In genomic region chr12:105723534-105723933, GRCh38 we compare ENCODE assay signal across 21 cellular contexts.
DNase-seq lines count a peak whose midpoint lies in the region; ATAC-seq, FAIRE-seq and TF ChIP-seq lines count a peak whose summit lies in the region.
"Had no signal": no experiment of that assay in that cellular context is flagged by ENCODE, and none has a peak within 500 bp of the region (broad histone marks: within the 10 kb centered on the region; RNA-seq: fewer than 3 reads in every experiment).

No MANE protein-coding gene starts in this region.

- no peak overlapping the region for H4K5ac ChIP-seq in IMR-90 (ENCODE audit: low read depth, low read length)
- no peak overlapping the region for H4K5ac ChIP-seq in mesendoderm (ENCODE audit: low read length)

- H3K4me2 ChIP-seq in A549 (no peak overlapping the region), IMR-90 (ENCODE audit: low read depth, low read length) (no peak overlapping the region), OCI-LY3 (ENCODE audit: low read length) (no peak overlapping the region), mesendoderm (ENCODE audit: low read length) (no peak overlapping the region)
- H3K4me2 ChIP-seq: BLaER1 treated with 17β-estradiol and CSF1 and Interleukin-3, amounts not matched to agents 10 nM and 100 nM had no signal

- H2AK5ac ChIP-seq in IMR-90 (ENCODE audit: low read depth, low read length), result no peak overlapping the region
- H2AK5ac ChIP-seq in mesendoderm (ENCODE audit: low read length), result no peak overlapping the region

- H4K20me1 ChIP-seq in IMR-90 (ENCODE audit: insufficient read depth, low read length) (no peaks in the 10 kb centered on the region), OCI-LY3 (ENCODE audit: insufficient read depth, low read length) (no peaks in the 10 kb centered on the region)
- H4K20me1 ChIP-seq: BLaER1 treated with 17β-estradiol and CSF1 and Interleukin-3, amounts not matched to agents 10 nM and 100 nM had no signal

- H3K36me3 ChIP-seq in IMR-90 (ENCODE audit: control insufficient read depth, insufficient read depth, low read length), result no peaks in the 10 kb centered on the region
- H3K36me3 ChIP-seq in OCI-LY3 (replicated peaks; ENCODE audit: low read depth, low read length), result peaks cover 5% of the 10 kb centered on the region
- no peaks in the 10 kb centered on the region for H3K36me3 ChIP-seq in mesendoderm (ENCODE audit: control insufficient read depth, insufficient read depth, low read length)
- H3K36me3 ChIP-seq in breast epithelium, result no peaks in the 10 kb centered on the region
- H3K36me3 ChIP-seq: BLaER1 treated with 17β-estradiol and CSF1 and Interleukin-3, amounts not matched to agents 10 nM and 100 nM had no signal

- dilution Hi-C loops in IMR-90 (cut with HindIII; ENCODE audit: low sequenced_read_pairs, unreplicated experiment), result no loop called here

- BruUV-seq in IMR-90 (replicated peaks; lab: Mats Ljungman, UMichigan), result no TSS peak

- no peaks in the 10 kb centered on the region for H3K9me1 ChIP-seq in IMR-90 (ENCODE audit: insufficient read depth, low read length)

- H3K56ac ChIP-seq in IMR-90 (ENCODE audit: extremely low read depth, insufficient read depth, low read length) (no peak overlapping the region), mesendoderm (ENCODE audit: low read length) (no peak overlapping the region)

- H3K79me1 ChIP-seq in IMR-90 (ENCODE audit: low read depth in 1 of 2, low read length in 2 of 2) (no peaks in the 10 kb centered on the region), mesendoderm (ENCODE audit: low read length) (no peaks in the 10 kb centered on the region)

- H3K9ac ChIP-seq in IMR-90 (ENCODE audit: low read depth, low read length) (no peak overlapping the region), OCI-LY3 (ENCODE audit: low read length) (no peak overlapping the region), mesendoderm (ENCODE audit: low read length) (no peak overlapping the region)
- H3K9ac ChIP-seq: BLaER1 treated with 17β-estradiol and CSF1 and Interleukin-3, amounts not matched to agents 10 nM and 100 nM had no signal

- ATAC-seq in A549, result no peak
- no peak for ATAC-seq in IMR-90 (ENCODE audit: low read depth)
- no peak for ATAC-seq in HG02852 (IDR thresholded peaks at IDR 0.05; ENCODE audit: unreplicated experiment)
- no peak for ATAC-seq in HG02973 (IDR thresholded peaks at IDR 0.05; ENCODE audit: unreplicated experiment)
- ATAC-seq: CD8-positive, alpha-beta T cell had no signal

- TF ChIP-seq CTCF in A549 (IDR thresholded peaks at IDR 0.05) (no peak), IMR-90 (conservative IDR thresholded peaks at IDR 0.05; ENCODE audit: low read depth, low read length) (no peak), OCI-LY3 (IDR thresholded peaks at IDR 0.05; ENCODE audit: low read depth, low read length) (no peak), breast epithelium (IDR thresholded peaks at IDR 0.05) (no peak)

- H3K4me3 ChIP-seq in A549, result no peak overlapping the region
- no peak overlapping the region for H3K4me3 ChIP-seq in IMR-90 (ENCODE audit: insufficient read depth, low read depth, low read length)
- no peak overlapping the region for H3K4me3 ChIP-seq in OCI-LY3 (ENCODE audit: low read length)
- no peak overlapping the region for H3K4me3 ChIP-seq in mesendoderm (ENCODE audit: low read length)
- no peak overlapping the region for H3K4me3 ChIP-seq in breast epithelium
- H3K4me3 ChIP-seq: BLaER1 treated with 17β-estradiol and CSF1 and Interleukin-3, amounts not matched to agents 10 nM and 100 nM had no signal

- H2BK15ac ChIP-seq in IMR-90 (ENCODE audit: low read depth, low read length) (no peak overlapping the region), mesendoderm (replicated peaks; ENCODE audit: low read depth) (peak overlapping the region; percentile 57)

- H3K79me2 ChIP-seq in OCI-LY3 (ENCODE audit: low read length) (no peaks in the 10 kb centered on the region), mesendoderm (ENCODE audit: control insufficient read depth, insufficient read depth, low read length) (no peaks in the 10 kb centered on the region)

- H2BK120ac ChIP-seq in IMR-90 (ENCODE audit: low read depth, low read length), result no peak overlapping the region
- no peak overlapping the region for H2BK120ac ChIP-seq in mesendoderm (ENCODE audit: low read depth, low read length)

- no peak overlapping the region for H2BK20ac ChIP-seq in IMR-90 (ENCODE audit: low read depth, low read length)

- H2AK9ac ChIP-seq in IMR-90 (replicated peaks; ENCODE audit: low read depth, low read length, poor library complexity), result no peak overlapping the region

- no peak for DNase-seq in A549 (ENCODE audit: low read depth in 1 of 2, low spot score in 1 of 2)
- no peak for DNase-seq in IMR-90
- DNase-seq in mesendoderm, result no peak
- DNase-seq in breast epithelium (ENCODE audit: low spot score in 2 of 2), result no peak
- no peak for DNase-seq in NCI-H774 (lab: John Stamatoyannopoulos, UW)
- DNase-seq: 8988T; AML-193; Caco-2; Calu3; CD4-positive, alpha-beta T cell; CD8-positive, alpha-beta T cell; DMS79 treated with DMSO at 0.1 percent for 48 hours; GF-D8 had no signal

- no peak overlapping the region for H3K4ac ChIP-seq in IMR-90 (ENCODE audit: low read depth, low read length)
- H3K4ac ChIP-seq in mesendoderm (ENCODE audit: low read depth, low read length), result no peak overlapping the region

- POLR2A ChIA-PET in A549 (lab: Yijun Ruan, JAX) (no interaction called here), IMR-90 (lab: Charles Lee; ENCODE audit: unreplicated experiment) (interaction anchor here (0.6 kb wide), 1 partner anchor 639 kb away, joined by 3 read pairs; no protein-coding TSS in a partner anchor)

- H3K23ac ChIP-seq in IMR-90 (ENCODE audit: low read depth, low read length) (no peak overlapping the region), mesendoderm (ENCODE audit: low read length) (no peak overlapping the region)

- TF ChIP-seq RAD21 in A549 (conservative IDR thresholded peaks at IDR 0.05 in 1 of 2, IDR thresholded peaks at IDR 0.05 in 1 of 2) (no peak), IMR-90 (IDR thresholded peaks at IDR 0.05; ENCODE audit: low read length) (no peak)

- no peak overlapping the region for H2BK5ac ChIP-seq in IMR-90 (ENCODE audit: low read depth, low read length, poor library complexity, severe bottlenecking)
- no peak overlapping the region for H2BK5ac ChIP-seq in mesendoderm (ENCODE audit: low read length)

- H3K14ac ChIP-seq in IMR-90 (replicated peaks; ENCODE audit: low read depth, low read length), result no peak overlapping the region

- 41% methylated on average over 3 of the region's 3 CpGs for WGBS in A549 (ENCODE audit: missing lambda C conversion rate)
- no CpG with 5 or more reads among the region's 3 CpGs for WGBS in IMR-90 (ENCODE audit: extremely low coverage in 2 of 2, insufficient read length in 1 of 2), 2 experiments
- WGBS in mesendoderm (ENCODE audit: extremely low coverage, insufficient coverage, low lambda C conversion rate), result no CpG with 5 or more reads among the region's 3 CpGs

- H3K27me3 ChIP-seq in IMR-90 (ENCODE audit: control insufficient read depth, insufficient read depth, low read length), result peaks cover 10% of the 10 kb centered on the region; the same call in 1 of the 2 replicates
- H3K27me3 ChIP-seq in OCI-LY3 (ENCODE audit: low read depth, low read length), result no peaks in the 10 kb centered on the region
- no peaks in the 10 kb centered on the region for H3K27me3 ChIP-seq in mesendoderm (ENCODE audit: insufficient read depth, low read length, poor library complexity)
- H3K27me3 ChIP-seq in breast epithelium, result no peaks in the 10 kb centered on the region
- H3K27me3 ChIP-seq: BLaER1 treated with 17β-estradiol and CSF1 and Interleukin-3, amounts not matched to agents 10 nM and 100 nM had no signal

- no peak overlapping the region for H3K27ac ChIP-seq in A549
- no peak overlapping the region for H3K27ac ChIP-seq in IMR-90 (ENCODE audit: insufficient read depth, low read length)
- peak overlapping the region; percentile 94; the same call in 1 of the 2 replicates for H3K27ac ChIP-seq in OCI-LY3 (ENCODE audit: low read length)
- no peak overlapping the region for H3K27ac ChIP-seq in mesendoderm (ENCODE audit: low read depth, low read length)
- H3K27ac ChIP-seq in breast epithelium, result no peak overlapping the region
- H3K27ac ChIP-seq: BLaER1 treated with 17β-estradiol and CSF1 and Interleukin-3, amounts not matched to agents 10 nM and 100 nM; C4-2B had no signal

- no peak overlapping the region for H4K91ac ChIP-seq in IMR-90 (ENCODE audit: insufficient read depth, low read depth, low read length)

- no peak for TF ChIP-seq EP300 in A549 (IDR thresholded peaks at IDR 0.05)

- H3K4me1 ChIP-seq in A549 (no peaks in the 10 kb centered on the region), IMR-90 (ENCODE audit: control insufficient read depth, insufficient read depth, low read length) (no peaks in the 10 kb centered on the region), OCI-LY3 (ENCODE audit: low read length) (peaks cover 46% of the 10 kb centered on the region), mesendoderm (ENCODE audit: control insufficient read depth, low read depth, low read length) (no peaks in the 10 kb centered on the region), breast epithelium (no peaks in the 10 kb centered on the region)
- H3K4me1 ChIP-seq: BLaER1 treated with 17β-estradiol and CSF1 and Interleukin-3, amounts not matched to agents 10 nM and 100 nM; Caco-2 had no signal

- intact Hi-C loops in IMR-90 (cut with micrococcal nuclease), result no loop called here
- intact Hi-C loops in breast epithelium (cut with DNase I; ENCODE audit: low total_unique reads), result no loop called here

- in situ Hi-C loops in IMR-90 (cut with MboI; ENCODE audit: low sequenced_read_pairs), result no loop called here

- H3K9me3 ChIP-seq in A549 (no peaks in the 10 kb centered on the region), IMR-90 (ENCODE audit: control insufficient read depth, insufficient read depth, low read length) (no peaks in the 10 kb centered on the region), OCI-LY3 (ENCODE audit: insufficient read depth, low read length) (peaks cover 4% of the 10 kb centered on the region; the same call in 1 of the 2 replicates), breast epithelium (no peaks in the 10 kb centered on the region)
- H3K9me3 ChIP-seq: Caco-2 had no signal

- no peak for TF ChIP-seq POLR2A in A549 (IDR thresholded peaks at IDR 0.05; ENCODE audit: low read length)
- TF ChIP-seq POLR2A in IMR-90 (IDR thresholded peaks at IDR 0.05; ENCODE audit: low read depth, low read length), result no peak
- no peak for TF ChIP-seq POLR2A in breast epithelium (IDR thresholded peaks at IDR 0.05)

- no peak overlapping the region for H4K8ac ChIP-seq in IMR-90 (ENCODE audit: low read depth in 2 of 2, low read length in 2 of 2)
- H4K8ac ChIP-seq in mesendoderm (ENCODE audit: low read depth, low read length), result no peak overlapping the region

- H3K18ac ChIP-seq in IMR-90 (ENCODE audit: low read depth, low read length) (no peak overlapping the region), mesendoderm (ENCODE audit: low read length) (no peak overlapping the region)

- CTCF ChIA-PET in A549 (lab: Yijun Ruan, JAX) (interaction anchor here (1.4 kb wide), 1 partner anchor 426 kb away, joined by 3 read pairs; no protein-coding TSS in a partner anchor), IMR-90 (lab: Yijun Ruan, JAX) (no interaction called here)

- H2AFZ ChIP-seq in IMR-90 (replicated peaks; ENCODE audit: low read length, poor library complexity) (no peak overlapping the region), OCI-LY3 (ENCODE audit: low read depth, low read length) (no peak overlapping the region)

- FAIRE-seq in A549 (lab: Jason Lieb, UNC), result peak; percentile 39
- FAIRE-seq: A204.1, GM12891, GM19239 had no signal

TF ChIP-seq in IMR-90, 13 proteins besides CTCF, POLR2A, EP300 and RAD21 (continues in another document):
- no peak for TF ChIP-seq FOS (IDR thresholded peaks at IDR 0.05; ENCODE audit: low read depth, low read length)
